9 cellular contexts compared by ENCODE assay signal in the genomic region with DNA sequence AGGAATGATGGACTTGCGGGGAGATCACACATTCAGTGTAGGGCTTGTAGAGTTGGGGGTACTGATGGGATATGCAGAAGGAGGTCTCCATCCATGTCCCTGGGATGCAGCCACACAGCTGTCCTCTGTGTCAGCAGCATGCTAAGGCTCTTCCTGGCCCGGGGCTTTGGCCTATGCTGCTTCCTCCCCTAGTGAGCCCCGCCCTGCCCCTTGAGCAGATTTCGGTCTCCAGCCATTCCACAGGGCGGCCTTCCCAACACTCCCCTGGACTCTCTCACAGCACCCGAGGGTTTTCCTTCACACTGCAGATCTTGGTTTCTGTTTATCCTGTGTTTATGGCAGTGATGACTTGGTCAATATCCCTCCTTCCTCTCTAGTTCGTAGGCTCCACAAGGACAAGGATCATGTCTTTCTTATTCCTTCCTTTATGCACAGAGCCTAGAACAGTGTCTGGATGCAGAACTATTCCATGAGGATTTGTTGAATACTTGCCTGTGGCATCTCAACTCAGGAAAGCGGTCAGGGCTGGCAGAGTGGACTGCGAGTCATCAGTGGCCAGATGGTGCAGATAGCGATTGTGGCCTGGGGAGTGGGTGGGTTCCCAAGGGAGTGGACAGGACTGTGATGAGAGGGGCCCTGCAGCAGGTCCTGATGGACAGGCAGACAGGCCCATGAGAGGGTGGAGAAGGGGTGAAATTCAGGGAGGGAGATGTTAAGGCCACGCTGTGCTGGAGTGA.
DNase-seq lines count a peak whose midpoint lies in the region; ATAC-seq and TF ChIP-seq lines count a peak whose summit lies in the region.
"Had no signal": no experiment of that assay in that cellular context is flagged by ENCODE, and none has a peak within 500 bp of the region (broad histone marks: within the 10 kb centered on the region; RNA-seq: fewer than 3 reads in every experiment).

No MANE protein-coding gene starts in this region.

- H3K27me3 ChIP-seq in smooth muscle cell (ENCODE audit: low read depth) = no peaks in the 10 kb centered on the region
- no peaks in the 10 kb centered on the region for H3K27me3 ChIP-seq in Karpas-422 (ENCODE audit: low read length)

- peak overlapping the region; percentile 7 for H3K9ac ChIP-seq in smooth muscle cell (ENCODE audit: low read depth)
- no peak overlapping the region for H3K9ac ChIP-seq in Karpas-422 (ENCODE audit: low read length)

- H4K20me1 ChIP-seq in smooth muscle cell (ENCODE audit: low read depth) (peaks cover 7% of the 10 kb centered on the region), Karpas-422 (ENCODE audit: insufficient read depth, low read depth, low read length) (no peaks in the 10 kb centered on the region)

- DNase-seq in GM03348 (ENCODE audit: low spot score) (peak; percentile 69), T1000 (lab: John Stamatoyannopoulos, UW) (peak; percentile 26), fibroblast of peridontal ligament (ENCODE audit: extremely low read depth) (peak; percentile 65), smooth muscle cell (lab: John Stamatoyannopoulos, UW; ENCODE audit: unreplicated experiment) (no peak), Karpas-422 (no peak), putamen (ENCODE audit: low spot score) (no peak)
- DNase-seq: central memory CD4-positive, alpha-beta T cell; SHP77 had no signal

- TF ChIP-seq CTCF in smooth muscle cell (IDR thresholded peaks at IDR 0.05; ENCODE audit: borderline replicate concordance, insufficient read depth, poor library complexity, severe bottlenecking) = no peak

- H3K27ac ChIP-seq in smooth muscle cell (ENCODE audit: low read depth) (peak overlapping the region; percentile 75), Karpas-422 (ENCODE audit: low read length) (no peak overlapping the region)

- H3F3A ChIP-seq in smooth muscle cell (ENCODE audit: low read depth) = peaks cover 22% of the 10 kb centered on the region

- no peaks in the 10 kb centered on the region for H3K9me2 ChIP-seq in Karpas-422 (replicated peaks; ENCODE audit: insufficient read depth, low read length)

- H3K4me3 ChIP-seq in smooth muscle cell = no peak overlapping the region
- no peak overlapping the region for H3K4me3 ChIP-seq in Karpas-422 (ENCODE audit: low read length)

- H2AFZ ChIP-seq in smooth muscle cell (ENCODE audit: low read depth) (no peak overlapping the region), Karpas-422 (ENCODE audit: low read length) (no peak overlapping the region)

- WGBS in smooth muscle cell (ENCODE audit: low lambda C conversion rate) = 53% methylated on average over 11 of the region's 11 CpGs

- H3K36me3 ChIP-seq in smooth muscle cell (ENCODE audit: low read depth) (no peaks in the 10 kb centered on the region), Karpas-422 (ENCODE audit: insufficient read depth, low read length) (no peaks in the 10 kb centered on the region)

- no peak for ATAC-seq in GM21576 (IDR thresholded peaks at IDR 0.05; ENCODE audit: unreplicated experiment)

- H3K4me2 ChIP-seq in smooth muscle cell (peak overlapping the region; percentile 30), Karpas-422 (ENCODE audit: low read depth, low read length, poor library complexity, severe bottlenecking) (no peak overlapping the region)

- H3K9me3 ChIP-seq in smooth muscle cell (replicated peaks; ENCODE audit: low read depth) = no peaks in the 10 kb centered on the region
- H3K9me3 ChIP-seq in Karpas-422 (ENCODE audit: low read length) = no peaks in the 10 kb centered on the region

- H3K79me2 ChIP-seq in smooth muscle cell (ENCODE audit: low read depth) (peaks cover 26% of the 10 kb centered on the region), Karpas-422 (ENCODE audit: low read length) (no peaks in the 10 kb centered on the region)

- peaks cover 12% of the 10 kb centered on the region for H3K4me1 ChIP-seq in smooth muscle cell (ENCODE audit: low read depth)
- peaks cover 39% of the 10 kb centered on the region for H3K4me1 ChIP-seq in Karpas-422 (ENCODE audit: low read length)

Comparison
In these comparisons a context has a peak if more than half of its experiments do, and no peak if none do; other contexts are left out.
1. DNase-seq: peak in GM03348 (single experiment), T1000 (single experiment) and fibroblast of peridontal ligament (single experiment); none in smooth muscle cell (single experiment), Karpas-422 (single experiment) and putamen (single experiment).